ENCODE assay signal across 29 cellular contexts in the genomic region with DNA sequence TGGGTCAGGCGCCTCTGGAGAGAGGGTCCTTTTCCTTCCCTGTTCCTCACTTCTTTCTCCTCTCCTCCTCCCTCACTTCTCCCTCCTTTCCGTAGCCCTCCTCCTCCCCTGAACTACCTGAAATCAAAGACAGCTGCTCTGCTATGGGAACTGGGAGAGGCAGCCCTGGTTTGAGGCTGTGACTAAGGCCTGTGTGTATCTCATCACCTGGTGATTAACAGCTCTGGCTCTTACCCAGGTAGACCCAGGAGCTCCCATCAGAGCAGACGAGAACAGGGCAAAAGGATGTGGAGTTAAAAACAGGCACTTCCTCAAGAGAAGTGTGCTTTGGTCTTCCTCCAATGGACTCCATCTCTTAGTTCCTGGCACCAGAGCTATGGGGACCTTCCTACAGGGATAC. TPM values are rescaled to one million over a fixed set of nuclear protein-coding genes. Genes with fewer than 3 reads are reported as not detected.
"Had no signal": no experiment of that assay in that cellular context is flagged by ENCODE, and none has a peak within 500 bp of the region (broad histone marks: within the 10 kb centered on the region; RNA-seq: fewer than 3 reads in every experiment).

No MANE protein-coding gene starts in this region.

- H3K4me3 Mint-ChIP-seq: activated T-cell treated with anti-CD3 and anti-CD28 coated beads, Interleukin-2, amount 50 U/mL, for 24 hours; activated T-helper 17 cell treated with anti-CD3 and anti-CD28 coated beads, Interleukin-2, amount 50 U/mL, for 72 hours; immature natural killer cell; nephron had no signal

- H3K4me1 ChIP-seq: pancreas, psoas muscle, right atrium auricular region, upper lobe of left lung had no signal

- H3K36me3 ChIP-seq: pancreas, right atrium auricular region, upper lobe of left lung, WERI-Rb-1 had no signal

- FAIRE-seq: pancreas, TTC549 had no signal

- H3K9me3 ChIP-seq: pancreas, psoas muscle, right atrium auricular region, upper lobe of left lung had no signal

- H3K27ac Mint-ChIP-seq: activated naive CD4-positive, alpha-beta T cell treated with anti-CD3 and anti-CD28 coated beads, Interleukin-2, amount 50 U/mL, for 72 hours; activated T-cell treated with anti-CD3 and anti-CD28 coated beads, Interleukin-2, amount 50 U/mL, for 24 hours; activated T-helper 17 cell treated with anti-CD3 and anti-CD28 coated beads, Interleukin-2, amount 50 U/mL, for 72 hours; brain; immature natural killer cell; nephron had no signal

- H3K36me3 Mint-ChIP-seq: activated naive CD4-positive, alpha-beta T cell treated with anti-CD3 and anti-CD28 coated beads, Interleukin-2, amount 50 U/mL, for 72 hours; brain; immature natural killer cell had no signal

- DNase-seq: activated CD4-positive, CD25-positive, alpha-beta regulatory T cell treated with anti-CD3 and anti-CD28 coated beads, Interleukin-2, amount 50 U/mL, for 72 hours; activated CD8-positive, alpha-beta memory T cell treated with anti-CD3 and anti-CD28 coated beads for 24 hours; activated CD8-positive, alpha-beta memory T cell treated with anti-CD3 and anti-CD28 coated beads, Interleukin-2, amount 50 U/mL, for 4 hours; activated T-cell treated with anti-CD3 and anti-CD28 coated beads, Interleukin-2, amount 50 U/mL, for 24 hours; aorta; central memory CD4-positive, alpha-beta T cell; erythroblast; foreskin fibroblast; immature natural killer cell; kidney glomerular epithelial cell; left ventricle myocardium superior; pancreas; psoas muscle; stimulated activated CD4-positive, alpha-beta T cell treated with anti-CD3 and anti-CD28 coated beads, Interleukin-12 subunit alpha, Interleukin-12 subunit beta, amount 100 ng/mL, for 4 hours; stimulated activated CD4-positive, alpha-beta T cell treated with anti-CD3 and anti-CD28 coated beads, Interleukin-4, amount 100 ng/mL, for 4 hours; stimulated activated naive CD8-positive, alpha-beta T cell treated with anti-CD3 and anti-CD28 coated beads, Interleukin-15, Interleukin-2, amounts not matched to agents 100 U/mL and 50 U/mL, for 24 hours; T-helper 1 cell; upper lobe of left lung; WERI-Rb-1 had no signal

- H3K4me3 ChIP-seq: coronary artery, pancreas, psoas muscle, right atrium auricular region, upper lobe of left lung had no signal

- ATAC-seq: activated naive CD4-positive, alpha-beta T cell treated with anti-CD3 and anti-CD28 coated beads, Interleukin-2, amount 50 U/mL, for 72 hours; activated T-helper 17 cell treated with anti-CD3 and anti-CD28 coated beads, Interleukin-2, amount 50 U/mL, for 72 hours; left ventricle myocardium superior; pancreas; psoas muscle; stimulated activated naive CD8-positive, alpha-beta T cell treated with anti-CD3 and anti-CD28 coated beads, Interleukin-15, Interleukin-2, amounts not matched to agents 100 U/mL and 50 U/mL, for 24 hours had no signal

- H3K4me1 Mint-ChIP-seq: activated T-helper 17 cell treated with anti-CD3 and anti-CD28 coated beads, Interleukin-2, amount 50 U/mL, for 72 hours; brain; immature natural killer cell; nephron had no signal

- H3K9me3 Mint-ChIP-seq: activated T-cell treated with anti-CD3 and anti-CD28 coated beads, Interleukin-2, amount 50 U/mL, for 24 hours; brain; nephron had no signal

- H3K27ac ChIP-seq: coronary artery, pancreas, psoas muscle, right atrium auricular region, upper lobe of left lung, WERI-Rb-1 had no signal

- H3K27me3 ChIP-seq: pancreas, right atrium auricular region, upper lobe of left lung had no signal

RNA-seq across cellular contexts. Expression of gene ISX, which starts 5.8 kb away (rescaled TPM):
- total RNA-seq: activated naive CD4-positive, alpha-beta T cell treated with anti-CD3 and anti-CD28 coated beads, Interleukin-2, amount 50 U/mL, for 72 hours; activated T-helper 17 cell treated with anti-CD3 and anti-CD28 coated beads, Interleukin-2, amount 50 U/mL, for 72 hours; aorta; fibroblast of lung; left ventricle myocardium superior; myocyte; psoas muscle; right atrium auricular region; subcutaneous adipose tissue; upper lobe of left lung had no signal
- polyA plus RNA-seq: fibroblast of lung, immature natural killer cell had no signal
